Comparison of ENCODE assay signal across 20 cellular contexts in the genomic region with DNA sequence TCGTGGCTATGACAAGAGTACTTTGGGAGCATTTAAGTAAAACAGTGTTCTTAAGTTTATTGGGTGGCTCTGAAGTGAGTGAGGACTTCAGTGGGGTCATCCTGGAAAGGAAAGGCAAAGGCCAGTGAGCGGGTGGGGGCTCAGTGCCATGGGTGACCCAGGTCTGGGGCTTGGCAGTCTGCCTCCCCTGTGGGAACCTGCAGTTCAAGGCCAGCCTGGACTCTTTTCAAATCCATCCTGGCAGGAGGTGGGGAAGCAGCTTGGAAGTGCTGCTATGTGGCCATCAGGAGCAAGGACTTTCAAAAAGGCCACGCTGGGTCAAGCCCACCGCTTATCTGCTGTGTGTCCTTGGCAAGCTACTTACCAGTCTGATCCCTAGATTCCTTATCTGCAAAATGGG.
A peak's percentile ranks its signal among the peaks of the same experiment; 100 is the strongest.
DNase-seq lines count a peak whose midpoint lies in the region; ATAC-seq and TF ChIP-seq lines count a peak whose summit lies in the region.
"Had no signal": no experiment of that assay in that cellular context is flagged by ENCODE, and none has a peak within 500 bp of the region (broad histone marks: within the 10 kb centered on the region; RNA-seq: fewer than 3 reads in every experiment).

No MANE protein-coding gene starts in this region.

- ATAC-seq in left lobe of liver (peak; percentile 57), GM19023 (IDR thresholded peaks at IDR 0.05; ENCODE audit: unreplicated experiment) (no peak), GM18907 (IDR thresholded peaks at IDR 0.05; ENCODE audit: unreplicated experiment) (no peak)
- ATAC-seq: A549; CD8-positive, alpha-beta T cell had no signal

- no peak overlapping the region for H2BK15ac ChIP-seq in H9 (ENCODE audit: low read depth, low read length)

- H3K4ac ChIP-seq in H9 (ENCODE audit: low read depth, low read length) = no peak overlapping the region

- H3T11ph ChIP-seq in H9 (ENCODE audit: low read length) = no peak overlapping the region

- no peak overlapping the region for H3K23ac ChIP-seq in H9 (ENCODE audit: insufficient read length, low read depth, low read length)

- H2BK12ac ChIP-seq in H9 (ENCODE audit: insufficient read length, low read depth, low read length) = no peak overlapping the region

- no peak overlapping the region for H2AK5ac ChIP-seq in H9 (ENCODE audit: insufficient read length, low read length)

- no peak overlapping the region for H3K4me3 ChIP-seq in osteoblast (ENCODE audit: insufficient read depth, low read length)
- H3K4me3 ChIP-seq: A549; BLaER1 treated with 17β-estradiol and CSF1 and Interleukin-3, amounts not matched to agents 10 nM and 100 nM had no signal

- H3K18ac ChIP-seq in H9 (ENCODE audit: insufficient read length, low read depth, low read length) = no peak overlapping the region

- H3K9ac ChIP-seq in H9 (ENCODE audit: extremely low read depth, insufficient read length, low read length) = no peak overlapping the region
- H3K9ac ChIP-seq: BLaER1 treated with 17β-estradiol and CSF1 and Interleukin-3, amounts not matched to agents 10 nM and 100 nM had no signal

- H3K27me3 ChIP-seq in H9 (ENCODE audit: insufficient read depth, low read length) (no peaks in the 10 kb centered on the region), osteoblast (ENCODE audit: insufficient read depth, low read length) (no peaks in the 10 kb centered on the region)
- H3K27me3 ChIP-seq: BLaER1 treated with 17β-estradiol and CSF1 and Interleukin-3, amounts not matched to agents 10 nM and 100 nM had no signal

- H3K4me2 ChIP-seq in H9 (ENCODE audit: insufficient read depth, insufficient read length, low read length) (no peak overlapping the region), osteoblast (ENCODE audit: insufficient read depth, low read length) (no peak overlapping the region)
- H3K4me2 ChIP-seq: A549 had no signal

- WGBS in H9 (ENCODE audit: extremely low coverage, insufficient read length, low lambda C conversion rate) = no CpG with 5 or more reads among the region's 4 CpGs

- H2BK20ac ChIP-seq in H9 (ENCODE audit: low read depth, low read length, poor library complexity, severe bottlenecking) = no peak overlapping the region

- H3K4me1 Mint-ChIP-seq in H9 = peaks cover 11 to 21% of the 10 kb centered on the region in 2 experiments
- peaks cover 51% of the 10 kb centered on the region for H3K4me1 Mint-ChIP-seq in chondrocyte (ENCODE audit: low read depth)
- H3K4me1 Mint-ChIP-seq: B cell had no signal

- H2BK120ac ChIP-seq in H9 (ENCODE audit: low read depth, low read length, poor library complexity, severe bottlenecking) = no peak overlapping the region

- H3K9me3 ChIP-seq in H9 (ENCODE audit: control insufficient read depth, low read depth, low read length) (no peaks in the 10 kb centered on the region), osteoblast (ENCODE audit: low read depth, low read length) (no peaks in the 10 kb centered on the region)
- H3K9me3 ChIP-seq: A549, Caco-2 had no signal

- no peaks in the 10 kb centered on the region for H3K79me2 ChIP-seq in H9 (ENCODE audit: insufficient read depth, low read length)
- H3K79me2 ChIP-seq in osteoblast (ENCODE audit: insufficient read depth, low read length) = no peaks in the 10 kb centered on the region

- H3K27me3 Mint-ChIP-seq in H9 (ENCODE audit: low read depth) (no peaks in the 10 kb centered on the region), chondrocyte (ENCODE audit: low read depth) (no peaks in the 10 kb centered on the region)
- H3K27me3 Mint-ChIP-seq: B cell; CD4-positive, alpha-beta T cell had no signal

- H3K4me1 ChIP-seq in H9 (ENCODE audit: insufficient read depth, low read length) = peaks cover 3% of the 10 kb centered on the region; the same call in 1 of the 2 replicates
- H3K4me1 ChIP-seq in osteoblast (ENCODE audit: insufficient read depth, low read length) = peaks cover 10% of the 10 kb centered on the region
- H3K4me1 ChIP-seq: Caco-2 had no signal

- no peak overlapping the region for H4K91ac ChIP-seq in H9 (ENCODE audit: insufficient read length, low read depth, low read length)

- no peak for TF ChIP-seq CTCF in H9 (conservative IDR thresholded peaks at IDR 0.05)
- no peak for TF ChIP-seq CTCF in chondrocyte (IDR thresholded peaks at IDR 0.05)
- no peak for TF ChIP-seq CTCF in osteoblast (IDR thresholded peaks at IDR 0.05; ENCODE audit: extremely low read depth, low read depth, low read length)

- H3K36me3 ChIP-seq in osteoblast (ENCODE audit: insufficient read depth, low read length) = peaks cover 10% of the 10 kb centered on the region
- H3K36me3 ChIP-seq: BLaER1 treated with 17β-estradiol and CSF1 and Interleukin-3, amounts not matched to agents 10 nM and 100 nM had no signal

- H2BK5ac ChIP-seq in H9 (ENCODE audit: insufficient read length, low read length) = no peak overlapping the region

- no peak overlapping the region for H4K5ac ChIP-seq in H9 (ENCODE audit: insufficient read length, low read depth, low read length)

- DNase-seq in H9 = no peak
- no peak for DNase-seq in chondrocyte (ENCODE audit: low spot score)
- no peak for DNase-seq in left lobe of liver (ENCODE audit: low spot score)
- peak; percentile 12 for DNase-seq in midbrain (lab: John Stamatoyannopoulos, UW)
- DNase-seq in osteoblast (ENCODE audit: insufficient read length, low spot score, missing footprints) = no peak
- no peak for DNase-seq in NAMALWA (ENCODE audit: low spot score)
- DNase-seq: AML-193; Caco-2; Calu3; CD4-positive, alpha-beta T cell; CD8-positive, alpha-beta T cell; DMS79 treated with DMSO at 0.1 percent for 48 hours; GF-D8 had no signal

- peaks cover 3% of the 10 kb centered on the region for H3K23me2 ChIP-seq in H9 (ENCODE audit: insufficient read length, low read depth, low read length, poor library complexity, severe bottlenecking)

- peak overlapping the region; percentile 57; the same call in 1 of the 2 replicates for H3K14ac ChIP-seq in H9 (ENCODE audit: insufficient read depth, low read length)

- H4K8ac ChIP-seq in H9 (replicated peaks; ENCODE audit: insufficient read length, low read depth, low read length) = no peak overlapping the region

- H3K9me3 Mint-ChIP-seq in H9 (peaks cover 2 to 11% of the 10 kb centered on the region in 2 experiments; a peak in 4 of 5 replicates), chondrocyte (ENCODE audit: low read depth) (no peaks in the 10 kb centered on the region)

- H2AFZ ChIP-seq in H9 (ENCODE audit: low read length) (no peak overlapping the region), osteoblast (ENCODE audit: low read length) (no peak overlapping the region)

- H4K20me1 ChIP-seq in H9 (ENCODE audit: control insufficient read depth, insufficient read depth, insufficient read length) (no peaks in the 10 kb centered on the region), osteoblast (ENCODE audit: insufficient read depth, low read length) (peaks cover 7% of the 10 kb centered on the region)
- H4K20me1 ChIP-seq: BLaER1 treated with 17β-estradiol and CSF1 and Interleukin-3, amounts not matched to agents 10 nM and 100 nM had no signal

- H3K27ac ChIP-seq in H9 (ENCODE audit: insufficient read length, low read depth, low read length) (no peak overlapping the region), osteoblast (ENCODE audit: low read depth, low read length) (no peak overlapping the region)
- H3K27ac ChIP-seq: 22Rv1; A549; BLaER1 treated with 17β-estradiol and CSF1 and Interleukin-3, amounts not matched to agents 10 nM and 100 nM; C4-2B had no signal

- H3K56ac ChIP-seq in H9 (ENCODE audit: insufficient read length, low read depth, low read length) = no peak overlapping the region

- peaks cover 4 to 12% (median 6%) of the 10 kb centered on the region in 3 experiments; a peak in 6 of 7 replicates for H3K36me3 Mint-ChIP-seq in H9 (ENCODE audit: insufficient read depth in 1 of 3, low read depth in 3 of 3)
- H3K36me3 Mint-ChIP-seq in chondrocyte (ENCODE audit: low read depth) = peaks cover 11% of the 10 kb centered on the region
- H3K36me3 Mint-ChIP-seq: CD8-positive, alpha-beta T cell had no signal

- H3K79me1 ChIP-seq in H9 (ENCODE audit: insufficient read depth, low read depth, low read length, poor library complexity, severe bottlenecking) = no peaks in the 10 kb centered on the region

- H3K4me3 Mint-ChIP-seq in H9 (no peak overlapping the region), chondrocyte (ENCODE audit: unreplicated experiment) (no peak overlapping the region)
- H3K4me3 Mint-ChIP-seq: B cell; CD4-positive, alpha-beta T cell; CD8-positive, alpha-beta T cell had no signal

- 0 out of 7 replicates have a peak overlapping the region, but pooled peaks of 1 of the 3 experiments have one; percentile 78 for H3K27ac Mint-ChIP-seq in H9
- H3K27ac Mint-ChIP-seq in chondrocyte (ENCODE audit: unreplicated experiment) = peak overlapping the region; percentile 68
- H3K27ac Mint-ChIP-seq: B cell; CD4-positive, alpha-beta T cell; CD8-positive, alpha-beta T cell had no signal
